Comparison of ENCODE assay signal across 8 cellular contexts in genomic region chr6:9540534-9541126, GRCh38.
A peak's percentile ranks its signal among the peaks of the same experiment; 100 is the strongest.
DNase-seq lines count a peak whose midpoint lies in the region; ATAC-seq and TF ChIP-seq lines count a peak whose summit lies in the region.

No MANE protein-coding gene starts in this region.

- peaks cover 0 to 2% of the 10 kb centered on the region in 2 donors for H3K9me3 Mint-ChIP-seq in activated T-cell treated with anti-CD3 and anti-CD28 coated beads, Interleukin-2, amount 50 U/mL, for 72 hours
- peaks cover 2% of the 10 kb centered on the region for H3K9me3 Mint-ChIP-seq in activated T-cell treated with anti-CD3 and anti-CD28 coated beads, Interleukin-2, amount 50 U/mL, for 24 hours
- H3K9me3 Mint-ChIP-seq in HFFc6, result no peaks in the 10 kb centered on the region

- no peaks in the 10 kb centered on the region for H3K79me2 ChIP-seq in mammary epithelial cell (ENCODE audit: insufficient read depth, low read length)

- no peak overlapping the region for H3K4me3 ChIP-seq in mammary epithelial cell (replicated peaks in 1 of 3; ENCODE audit: insufficient read depth in 1 of 3, low read depth in 2 of 3, low read length in 3 of 3)

- H3K27me3 Mint-ChIP-seq in activated T-cell treated with anti-CD3 and anti-CD28 coated beads, Interleukin-2, amount 50 U/mL, for 72 hours (ENCODE audit: low read depth), result no peaks in the 10 kb centered on the region
- no peaks in the 10 kb centered on the region for H3K27me3 Mint-ChIP-seq in activated T-cell treated with anti-CD3 and anti-CD28 coated beads, Interleukin-2, amount 50 U/mL, for 24 hours
- H3K27me3 Mint-ChIP-seq in HFFc6 (ENCODE audit: insufficient read depth), result no peaks in the 10 kb centered on the region

- H3K27me3 ChIP-seq in mammary epithelial cell (ENCODE audit: insufficient read depth, low read length), result no peaks in the 10 kb centered on the region

- H3K27ac ChIP-seq in mammary epithelial cell (ENCODE audit: insufficient read depth, low read depth, low read length), result no peak overlapping the region

- intact Hi-C loops in mammary epithelial cell (cut with micrococcal nuclease), result loop anchor here (1.0 to 10.0 kb wide), 7 partner anchors 174 to 888 kb away; partner anchors contain the start of gene TFAP2A

- no peak overlapping the region for H3K9ac ChIP-seq in mammary epithelial cell (ENCODE audit: insufficient read depth, low read length)

- BruUV-seq in mammary epithelial cell (replicated peaks; lab: Mats Ljungman, UMichigan), result no TSS peak

- TF ChIP-seq CTCF in HFFc6 (IDR thresholded peaks at IDR 0.05) (peak; percentile 93), mammary epithelial cell (conservative IDR thresholded peaks at IDR 0.05 in 1 of 2, IDR thresholded peaks at IDR 0.05 in 1 of 2; ENCODE audit: extremely low read depth in 1 of 2, insufficient read depth in 1 of 2, low read depth in 1 of 2, low read length in 2 of 2) (peak; percentile 74 to 80)

- in situ Hi-C loops in mammary epithelial cell (cut with MboI; ENCODE audit: low sequenced_read_pairs in 2 of 2), result loop anchor here (25.0 kb wide), 3 partner anchors 322 to 872 kb away; partner anchors contain the start of gene TFAP2A (in 2 of the 2)

- 59% methylated on average over 2 of the region's 2 CpGs for WGBS in mammary epithelial cell (ENCODE audit: low coverage, missing lambda C conversion rate)

- dilution Hi-C loops in mammary epithelial cell (cut with HindIII; ENCODE audit: low sequenced_read_pairs), result no loop called here

- no peak overlapping the region for H2AFZ ChIP-seq in mammary epithelial cell (ENCODE audit: low read depth, low read length)

- no peak overlapping the region for H3K27ac Mint-ChIP-seq in activated T-cell treated with anti-CD3 and anti-CD28 coated beads, Interleukin-2, amount 50 U/mL, for 72 hours
- no peak overlapping the region for H3K27ac Mint-ChIP-seq in activated T-cell treated with anti-CD3 and anti-CD28 coated beads, Interleukin-2, amount 50 U/mL, for 24 hours
- H3K27ac Mint-ChIP-seq in HFFc6, result no peak overlapping the region

- peak; percentile 52 for ATAC-seq in activated T-cell treated with anti-CD3 and anti-CD28 coated beads, Interleukin-2, amount 50 U/mL, for 72 hours (replicated peaks in 1 of 2)
- no peak for ATAC-seq in HG03457 (IDR thresholded peaks at IDR 0.05; ENCODE audit: unreplicated experiment)

- no peaks in the 10 kb centered on the region for H3K4me1 ChIP-seq in mammary epithelial cell (ENCODE audit: insufficient read depth, low read length)

- peak in 1 of 2 donors; percentile 7 for DNase-seq in activated T-cell treated with anti-CD3 and anti-CD28 coated beads, Interleukin-2, amount 50 U/mL, for 72 hours
- no peak for DNase-seq in activated T-cell treated with anti-CD3 and anti-CD28 coated beads, Interleukin-2, amount 50 U/mL, for 24 hours
- DNase-seq in HFFc6 (peak; percentile 68), NCI-H2227 treated with DMSO at 0.1 percent for 48 hours (lab: John Stamatoyannopoulos, UW) (peak; percentile 8), mammary epithelial cell (peak; percentile 72), midbrain (lab: John Stamatoyannopoulos, UW) (peak; percentile 17), hepatic stellate cell (ENCODE audit: low spot score) (no peak)

- no peak overlapping the region for H3K4me3 Mint-ChIP-seq in activated T-cell treated with anti-CD3 and anti-CD28 coated beads, Interleukin-2, amount 50 U/mL, for 72 hours
- no peak overlapping the region for H3K4me3 Mint-ChIP-seq in activated T-cell treated with anti-CD3 and anti-CD28 coated beads, Interleukin-2, amount 50 U/mL, for 24 hours
- H3K4me3 Mint-ChIP-seq in HFFc6, result no peak overlapping the region

- no peak overlapping the region for H3K4me2 ChIP-seq in mammary epithelial cell (ENCODE audit: insufficient read depth, low read depth, low read length)

- no peaks in the 10 kb centered on the region for H3K4me1 Mint-ChIP-seq in activated T-cell treated with anti-CD3 and anti-CD28 coated beads, Interleukin-2, amount 50 U/mL, for 72 hours (ENCODE audit: low read depth)
- H3K4me1 Mint-ChIP-seq in activated T-cell treated with anti-CD3 and anti-CD28 coated beads, Interleukin-2, amount 50 U/mL, for 24 hours (ENCODE audit: low read depth), result no peaks in the 10 kb centered on the region
- H3K4me1 Mint-ChIP-seq in HFFc6 (ENCODE audit: low read depth), result peaks cover 53% of the 10 kb centered on the region

- no peaks in the 10 kb centered on the region for H3K36me3 ChIP-seq in mammary epithelial cell (ENCODE audit: insufficient read depth, low read length)

- H3K9me3 ChIP-seq in mammary epithelial cell (replicated peaks; ENCODE audit: insufficient read depth, low read length), result no peaks in the 10 kb centered on the region

- H4K20me1 ChIP-seq in mammary epithelial cell (ENCODE audit: insufficient read depth, low read length), result no peaks in the 10 kb centered on the region

- no peaks in the 10 kb centered on the region for H3K36me3 Mint-ChIP-seq in activated T-cell treated with anti-CD3 and anti-CD28 coated beads, Interleukin-2, amount 50 U/mL, for 72 hours (ENCODE audit: insufficient read depth in 2 of 2)
- H3K36me3 Mint-ChIP-seq in activated T-cell treated with anti-CD3 and anti-CD28 coated beads, Interleukin-2, amount 50 U/mL, for 24 hours (ENCODE audit: low read depth), result no peaks in the 10 kb centered on the region
- no peaks in the 10 kb centered on the region for H3K36me3 Mint-ChIP-seq in HFFc6 (ENCODE audit: low read depth)

- CTCF ChIA-PET in mammary epithelial cell (lab: Charles Lee; ENCODE audit: low non-redundant PET), result interaction anchor here (0.6 kb wide), 1 partner anchor 895 kb away, joined by 7 read pairs; no protein-coding TSS in a partner anchor

Comparison
In these comparisons a context has a peak if more than half of its experiments do, and no peak if none do; other contexts are left out.
1. DNase-seq: peak in HFFc6 (single experiment), NCI-H2227 treated with DMSO at 0.1 percent for 48 hours (single experiment), mammary epithelial cell (single experiment) and midbrain (single experiment); none in activated T-cell treated with anti-CD3 and anti-CD28 coated beads, Interleukin-2, amount 50 U/mL, for 24 hours (single experiment) and hepatic stellate cell (single experiment).